ENCODE assay signal across 20 cellular contexts in genomic region chr15:92629276-92629974, GRCh38. TPM values are rescaled to one million over a fixed set of nuclear protein-coding genes. Genes with fewer than 3 reads are reported as not detected.
DNase-seq lines count a peak whose midpoint lies in the region; ATAC-seq and TF ChIP-seq lines count a peak whose summit lies in the region.
"Had no signal": no experiment of that assay in that cellular context is flagged by ENCODE, and none has a peak within 500 bp of the region (broad histone marks: within the 10 kb centered on the region; RNA-seq: fewer than 3 reads in every experiment).

No MANE protein-coding gene starts in this region.

- TF ChIP-seq CTCF in mammary epithelial cell (conservative IDR thresholded peaks at IDR 0.05 in 1 of 2, IDR thresholded peaks at IDR 0.05 in 1 of 2; ENCODE audit: extremely low read depth in 1 of 2, insufficient read depth in 1 of 2, low read depth in 1 of 2, low read length in 2 of 2): no peak
- no peak for TF ChIP-seq CTCF in MCF 10A (IDR thresholded peaks at IDR 0.05; ENCODE audit: unreplicated experiment)
- no peak for TF ChIP-seq CTCF in endodermal cell (conservative IDR thresholded peaks at IDR 0.05)

- H3K9me3 ChIP-seq in mammary epithelial cell (replicated peaks; ENCODE audit: insufficient read depth, low read length): no peaks in the 10 kb centered on the region
- H3K9me3 ChIP-seq in endodermal cell (ENCODE audit: control insufficient read depth, low read length): peaks cover 6% of the 10 kb centered on the region
- H3K9me3 ChIP-seq: HAP-1, SK-N-SH, testis had no signal

- in situ Hi-C loops in mammary epithelial cell (cut with MboI; ENCODE audit: low sequenced_read_pairs in 2 of 2): no loop called here

- no peaks in the 10 kb centered on the region for H3K4me1 ChIP-seq in mammary epithelial cell (ENCODE audit: insufficient read depth, low read length)
- peaks cover 14% of the 10 kb centered on the region for H3K4me1 ChIP-seq in endodermal cell (ENCODE audit: control insufficient read depth, insufficient read depth, low read length)

- H3K27me3 Mint-ChIP-seq in MCF 10A (ENCODE audit: insufficient read depth, unreplicated experiment) (no peaks in the 10 kb centered on the region), endodermal cell (ENCODE audit: insufficient read depth) (no peaks in the 10 kb centered on the region)
- no peaks in the 10 kb centered on the region for H3K27me3 Mint-ChIP-seq in stimulated activated naive CD8-positive, alpha-beta T cell treated with anti-CD3 and anti-CD28 coated beads, Interleukin-15, amount 100 ng/mL, for 72 hours

- dilution Hi-C loops in mammary epithelial cell (cut with HindIII; ENCODE audit: low sequenced_read_pairs): no loop called here

- H3K27me3 ChIP-seq in mammary epithelial cell (ENCODE audit: insufficient read depth, low read length) (no peaks in the 10 kb centered on the region), endodermal cell (ENCODE audit: control insufficient read depth, insufficient read depth, low read length, poor library complexity, severe bottlenecking) (no peaks in the 10 kb centered on the region)
- H3K27me3 ChIP-seq: testis had no signal

- no peaks in the 10 kb centered on the region for H4K20me1 ChIP-seq in mammary epithelial cell (ENCODE audit: insufficient read depth, low read length)

- H3K4me2 ChIP-seq in mammary epithelial cell (ENCODE audit: insufficient read depth, low read depth, low read length): no peak overlapping the region
- H3K4me2 ChIP-seq: SK-N-SH, smooth muscle cell had no signal

- H3K9ac ChIP-seq in mammary epithelial cell (ENCODE audit: insufficient read depth, low read length): no peak overlapping the region
- H3K9ac ChIP-seq in endodermal cell (ENCODE audit: extremely low read depth, low read length, poor library complexity, severe bottlenecking): no peak overlapping the region
- H3K9ac ChIP-seq: SK-N-SH had no signal

- no TSS peak for BruUV-seq in mammary epithelial cell (replicated peaks; lab: Mats Ljungman, UMichigan)
- BruUV-seq in MCF 10A (replicated peaks; lab: Mats Ljungman, UMichigan): no TSS peak

- ATAC-seq in HG03432 (IDR thresholded peaks at IDR 0.05; ENCODE audit: unreplicated experiment) (peak; percentile 25), GM19328 (IDR thresholded peaks at IDR 0.05; ENCODE audit: unreplicated experiment) (no peak), HG03520 (IDR thresholded peaks at IDR 0.05; ENCODE audit: unreplicated experiment) (no peak)
- peak; percentile 14 for ATAC-seq in stimulated activated naive CD8-positive, alpha-beta T cell treated with anti-CD3 and anti-CD28 coated beads, Interleukin-15, amount 100 ng/mL, for 72 hours

- H3K4me1 Mint-ChIP-seq in MCF 10A (ENCODE audit: insufficient read depth, unreplicated experiment) (peaks cover 11% of the 10 kb centered on the region), endodermal cell (peaks cover 33% of the 10 kb centered on the region)
- peaks cover 22% of the 10 kb centered on the region for H3K4me1 Mint-ChIP-seq in stimulated activated naive CD8-positive, alpha-beta T cell treated with anti-CD3 and anti-CD28 coated beads, Interleukin-15, amount 100 ng/mL, for 72 hours
- H3K4me1 Mint-ChIP-seq: naive B cell had no signal

- intact Hi-C loops in mammary epithelial cell (cut with micrococcal nuclease): no loop called here
- intact Hi-C loops in MCF 10A (cut with micrococcal nuclease): no loop called here

- H3K4me3 Mint-ChIP-seq in MCF 10A (ENCODE audit: unreplicated experiment): no peak overlapping the region
- no peak overlapping the region for H3K4me3 Mint-ChIP-seq in endodermal cell
- H3K4me3 Mint-ChIP-seq in stimulated activated naive CD8-positive, alpha-beta T cell treated with anti-CD3 and anti-CD28 coated beads, Interleukin-15, amount 100 ng/mL, for 72 hours: no peak overlapping the region
- H3K4me3 Mint-ChIP-seq: CD4-positive, alpha-beta memory T cell; naive B cell had no signal

- CTCF ChIA-PET in mammary epithelial cell (lab: Charles Lee; ENCODE audit: low non-redundant PET) (interaction anchor here (0.6 kb wide), 1 partner anchor 85 kb away, joined by 6 read pairs; no protein-coding TSS in a partner anchor), MCF 10A (lab: Yijun Ruan, JAX) (interaction anchor here (0.8 to 1.2 kb wide), 2 partner anchors 28 to 108 kb away, joined by 3 read pairs; no protein-coding TSS in a partner anchor)

- H3K4me3 ChIP-seq in mammary epithelial cell (replicated peaks in 1 of 3; ENCODE audit: insufficient read depth in 1 of 3, low read depth in 2 of 3, low read length in 3 of 3): no peak overlapping the region
- no peak overlapping the region for H3K4me3 ChIP-seq in endodermal cell (ENCODE audit: low read length)
- H3K4me3 ChIP-seq: HAP-1, smooth muscle cell, testis had no signal

- POLR2A ChIA-PET in MCF 10A (lab: Yijun Ruan, JAX): interaction anchor here (1.0 kb wide), 1 partner anchor 68 kb away, joined by 4 read pairs; no protein-coding TSS in a partner anchor

- no peaks in the 10 kb centered on the region for H3K79me2 ChIP-seq in mammary epithelial cell (ENCODE audit: insufficient read depth, low read length)

- H3K36me3 Mint-ChIP-seq in MCF 10A (ENCODE audit: insufficient read depth, unreplicated experiment) (no peaks in the 10 kb centered on the region), endodermal cell (ENCODE audit: low read depth) (peaks cover 54% of the 10 kb centered on the region)
- H3K36me3 Mint-ChIP-seq: CD4-positive, alpha-beta memory T cell; naive B cell had no signal

- H3K27ac Mint-ChIP-seq in MCF 10A (ENCODE audit: low read depth, unreplicated experiment): no peak overlapping the region
- H3K27ac Mint-ChIP-seq in endodermal cell: no peak overlapping the region
- H3K27ac Mint-ChIP-seq in stimulated activated naive CD8-positive, alpha-beta T cell treated with anti-CD3 and anti-CD28 coated beads, Interleukin-15, amount 100 ng/mL, for 72 hours: no peak overlapping the region
- H3K27ac Mint-ChIP-seq: CD4-positive, alpha-beta memory T cell had no signal

- H3K36me3 ChIP-seq in mammary epithelial cell (ENCODE audit: insufficient read depth, low read length) (no peaks in the 10 kb centered on the region), endodermal cell (ENCODE audit: control insufficient read depth, insufficient read depth, low read length) (peaks cover 55% of the 10 kb centered on the region)
- H3K36me3 ChIP-seq: HAP-1 had no signal

- WGBS in mammary epithelial cell (ENCODE audit: low coverage, missing lambda C conversion rate): 53% methylated on average over 5 of the region's 11 CpGs
- 96 to 99% methylated on average over 9 to 11 of the region's 11 CpGs for WGBS in endodermal cell (ENCODE audit: insufficient coverage in 1 of 2, insufficient read length in 1 of 2), 2 experiments

- peak; percentile 65 for DNase-seq in mammary epithelial cell
- DNase-seq in MCF 10A (ENCODE audit: unreplicated experiment): no peak
- DNase-seq in endodermal cell: peak; percentile 23
- peak in 1 of 2 donors; percentile 23 for DNase-seq in stimulated activated naive CD8-positive, alpha-beta T cell treated with anti-CD3 and anti-CD28 coated beads, Interleukin-15, amount 100 ng/mL, for 72 hours
- DNase-seq: amygdala; CD4-positive, alpha-beta memory T cell; cortex of kidney; DMS153; mesendoderm; naive B cell; NCI-H146; NCI-H524; RPMI8226; SK-N-SH; testis had no signal

- H2AFZ ChIP-seq in mammary epithelial cell (ENCODE audit: low read depth, low read length): no peak overlapping the region

- H3K9me3 Mint-ChIP-seq in MCF 10A (ENCODE audit: unreplicated experiment) (no peaks in the 10 kb centered on the region), endodermal cell (peaks cover 7% of the 10 kb centered on the region)
- H3K9me3 Mint-ChIP-seq in stimulated activated naive CD8-positive, alpha-beta T cell treated with anti-CD3 and anti-CD28 coated beads, Interleukin-15, amount 100 ng/mL, for 72 hours: no peaks in the 10 kb centered on the region
- H3K9me3 Mint-ChIP-seq: CD4-positive, alpha-beta memory T cell had no signal

- H3K27ac ChIP-seq in mammary epithelial cell (ENCODE audit: insufficient read depth, low read depth, low read length): no peak overlapping the region
- no peak overlapping the region for H3K27ac ChIP-seq in endodermal cell (ENCODE audit: low read depth, low read length)
- H3K27ac ChIP-seq: testis had no signal

RNA-seq across cellular contexts. Expression of gene FAM174B, which starts 26.1 kb away (rescaled TPM):
- total RNA-seq in mammary epithelial cell (1 to 10 TPM in 1 of 2 donors, under 1 TPM in 1; 0.87 to 1.7 TPM), MCF 10A (2022) (3.5 and 6.5 TPM in 2 replicates), endodermal cell (100 to 1,000 TPM in 1 of 2 donors, 10 to 100 TPM in 1; 66.0 to 105 TPM)
- 0.44 TPM for polyA plus RNA-seq in mammary epithelial cell
- not detected for polyA minus RNA-seq in mammary epithelial cell
- polyA plus RNA-seq in endodermal cell (2013, experiment 1 of 2): 22.2 TPM
- polyA plus RNA-seq in endodermal cell (2013, experiment 2 of 2): 27.3 TPM

Comparison
In these comparisons a context has a peak if more than half of its experiments do, and no peak if none do; other contexts are left out.
1. ATAC-seq: peak in HG03432 (single experiment) and stimulated activated naive CD8-positive, alpha-beta T cell treated with anti-CD3 and anti-CD28 coated beads, Interleukin-15, amount 100 ng/mL, for 72 hours (single experiment); none in GM19328 (single experiment) and HG03520 (single experiment).